Comparison of ENCODE assay signal across 15 cellular contexts in genomic region chr12:25986169-25986568, GRCh38. TPM values are rescaled to one million over a fixed set of nuclear protein-coding genes. Genes with fewer than 3 reads are reported as not detected.
"Had no signal": no experiment of that assay in that cellular context is flagged by ENCODE, and none has a peak within 500 bp of the region (broad histone marks: within the 10 kb centered on the region; RNA-seq: fewer than 3 reads in every experiment).

No MANE protein-coding gene starts in this region.

- DNase-seq: activated CD4-positive, alpha-beta T cell treated with anti-CD3 and anti-CD28 coated beads for 4 hours; activated CD8-positive, alpha-beta memory T cell treated with anti-CD3 and anti-CD28 coated beads, Interleukin-2, amount 50 U/mL, for 48 hours; activated CD8-positive, alpha-beta T cell treated with anti-CD3 and anti-CD28 coated beads for 36 hours; activated naive CD8-positive, alpha-beta T cell treated with anti-CD3 and anti-CD28 coated beads, Interleukin-2, amount 10 ng/mL, durations not matched to agents 7 days and 5 days; anterior cingulate cortex; hippocampal formation; lower lobe of right lung; naive B cell; spleen; stimulated activated CD4-positive, alpha-beta T cell treated with anti-CD3 and anti-CD28 coated beads, Interleukin-1b, Interleukin-23, amount 100 ng/mL, for 48 hours; stimulated activated naive B cell treated with anti-CD40 and anti-IgM and Interleukin-4, amounts not matched to agents 10 μg/mL and 1 μg/mL and 100 μg/mL, for 72 hours; substantia nigra had no signal

- H3K4me3 ChIP-seq: lower lobe of right lung, spleen had no signal

- FAIRE-seq: colon, endothelial cell of umbilical vein, frontal cortex had no signal

- H3K36me3 ChIP-seq: lower lobe of right lung, spleen had no signal

- H3K27me3 ChIP-seq: spleen had no signal

- H3K27ac ChIP-seq: lower lobe of right lung, spleen had no signal

- H3K9me3 ChIP-seq: lower lobe of right lung, spleen had no signal

RNA-seq across cellular contexts. Expression of gene RASSF8, which starts 27.7 kb away (rescaled TPM):
- total RNA-seq: activated CD8-positive, alpha-beta T cell treated with anti-CD3 and anti-CD28 coated beads for 36 hours had no signal
